In genomic region chr12:103840399-103840880, GRCh38 we compare ENCODE assay signal across 8 cellular contexts. TPM values are rescaled to one million over a fixed set of nuclear protein-coding genes. Genes with fewer than 3 reads are reported as not detected.
DNase-seq lines count a peak whose midpoint lies in the region; ATAC-seq, FAIRE-seq and TF ChIP-seq lines count a peak whose summit lies in the region.

No MANE protein-coding gene starts in this region.

- SMC1A ChIA-PET in GM12878 (lab: Charles Lee; ENCODE audit: uncharacterized antibody, unreplicated experiment), result interaction anchor here (1.2 kb wide), 1 partner anchor 19 kb away, joined by 3 read pairs; no protein-coding TSS in a partner anchor

- peak overlapping the region; percentile 79 for H3K9ac ChIP-seq in OCI-LY1 (ENCODE audit: low read length)
- peak overlapping the region; percentile 69 for H3K9ac ChIP-seq in GM12878 (ENCODE audit: control insufficient read depth, insufficient read depth, low read length)

- DNase-seq in NCI-H2227 (lab: John Stamatoyannopoulos, UW; ENCODE audit: unreplicated experiment), result peak; percentile 58
- no peak for DNase-seq in NCI-H2227 treated with DMSO at 0.1 percent for 48 hours (lab: John Stamatoyannopoulos, UW)
- DNase-seq in GM12878 (ENCODE audit: low read depth, low spot score), result no peak
- peak in 1 of 2 donors; percentile 81 for DNase-seq in left lung
- peak; percentile 2 to 5 for DNase-seq in stimulated activated CD8-positive, alpha-beta memory T cell treated with anti-CD3 and anti-CD28 coated beads, Interleukin-15, amount 100 ng/mL, for 48 hours (ENCODE audit: low read depth in 2 of 2)
- DNase-seq in NCI-H1694 treated with DMSO at 0.1 percent for 48 hours (lab: John Stamatoyannopoulos, UW), result no peak

- H3K4me3 ChIP-seq in OCI-LY1 (ENCODE audit: low read depth, low read length, poor library complexity, severe bottlenecking), result peak overlapping the region; percentile 80
- H3K4me3 ChIP-seq in GM12878, result peak overlapping the region; percentile 95
- peak overlapping the region; percentile 68 to 80 for H3K4me3 ChIP-seq in left lung

- peak overlapping the region; percentile 68 for H3K4me2 ChIP-seq in OCI-LY1 (ENCODE audit: low read length)
- peak overlapping the region; percentile 95 for H3K4me2 ChIP-seq in GM12878 (ENCODE audit: control insufficient read depth, insufficient read depth)

- FAIRE-seq in GM12878 (lab: Jason Lieb, UNC), result no peak

- no peaks in the 10 kb centered on the region for H3F3A ChIP-seq in OCI-LY1 (ENCODE audit: insufficient read depth, low read length)

- no TSS peak for BruUV-seq in GM12878 (replicated peaks; lab: Mats Ljungman, UMichigan)

- H3K79me2 ChIP-seq in OCI-LY1 (ENCODE audit: insufficient read depth, low read length), result no peaks in the 10 kb centered on the region
- H3K79me2 ChIP-seq in GM12878 (ENCODE audit: control insufficient read depth, insufficient read depth, low read length), result peaks cover 4% of the 10 kb centered on the region; the same call in 1 of the 2 replicates

- no peak for TF ChIP-seq EP300 in GM12878 (IDR thresholded peaks at IDR 0.05; ENCODE audit: borderline replicate concordance in 1 of 2, control insufficient read depth in 1 of 2, low read depth in 2 of 2, low read length in 2 of 2)

- 0% methylated on average over 29 of the region's 29 CpGs for WGBS in GM12878 (ENCODE audit: insufficient coverage, insufficient replicate concordance, low lambda C conversion rate, missing lambda C conversion rate)

- POLR2A ChIA-PET in GM12878 (lab: Charles Lee), result interaction anchor here (1.0 to 2.4 kb wide), 3 partner anchors 18 to 125 kb away, joined by 3 to 7 read pairs (median 7); partner anchors contain the start of gene TDG

- H3K27me3 ChIP-seq in OCI-LY1 (ENCODE audit: insufficient read depth, low read length), result no peaks in the 10 kb centered on the region
- H3K27me3 ChIP-seq in GM12878 (replicated peaks in 1 of 2; ENCODE audit: control insufficient read depth in 2 of 2, insufficient read depth in 2 of 2, low read length in 1 of 2), result no peaks in the 10 kb centered on the region
- H3K27me3 ChIP-seq in left lung, result no peaks in the 10 kb centered on the region

- H2AFZ ChIP-seq in OCI-LY1 (ENCODE audit: low read length), result no peak overlapping the region
- H2AFZ ChIP-seq in GM12878 (ENCODE audit: control insufficient read depth, low read depth, low read length), result peak overlapping the region; percentile 80

- intact Hi-C loops in GM12878 (cut with micrococcal nuclease; ENCODE audit: unreplicated experiment) (loop anchor here (10.0 kb wide), 1 partner anchor 266 kb away; no protein-coding TSS in a partner anchor), left lung (cut with DNase I) (no loop called here)

- in situ Hi-C loops in GM12878 (cut with MboI), result no loop called here

- H3K27ac ChIP-seq in OCI-LY1 (ENCODE audit: low read depth, low read length, poor library complexity, severe bottlenecking), result no peak overlapping the region
- H3K27ac ChIP-seq in GM12878 (ENCODE audit: control insufficient read depth, insufficient read depth), result no peak overlapping the region; the same call in none of the 2 replicates
- peak overlapping the region in 1 of 2 donors; percentile 57 for H3K27ac ChIP-seq in left lung

- H4K20me1 ChIP-seq in OCI-LY1 (ENCODE audit: insufficient read depth, low read length) (no peaks in the 10 kb centered on the region), GM12878 (ENCODE audit: control insufficient read depth, insufficient read depth) (no peaks in the 10 kb centered on the region)

- TF ChIP-seq RAD21 in GM12878 (IDR thresholded peaks at IDR 0.05; ENCODE audit: insufficient read depth, low read depth, low read length), result no peak

- H3K9me2 ChIP-seq in OCI-LY1 (ENCODE audit: low read depth, low read length), result no peaks in the 10 kb centered on the region

- no peak for TF ChIP-seq POLR2A in GM12878 (IDR thresholded peaks at IDR 0.05; ENCODE audit: low read depth, low read length)

- TF ChIP-seq CTCF in OCI-LY1 (IDR thresholded peaks at IDR 0.05; ENCODE audit: low read length), result no peak
- TF ChIP-seq CTCF in GM12878 (IDR thresholded peaks at IDR 0.05 in 2 of 3, conservative IDR thresholded peaks at IDR 0.05 in 1 of 3; ENCODE audit: control insufficient read depth in 2 of 3, extremely low read depth in 1 of 3, insufficient read depth in 1 of 3, low read depth in 3 of 3, low read length in 3 of 3), result no peak
- no peak for TF ChIP-seq CTCF in left lung (IDR thresholded peaks at IDR 0.05)

- CTCF ChIA-PET in GM12878 (lab: Yijun Ruan, JAX), result interaction anchor here (0.5 to 2.5 kb wide), 3 partner anchors 8 to 303 kb away, joined by 3 to 9 read pairs (median 4); no protein-coding TSS in a partner anchor

- RAD21 ChIA-PET in GM12878 (lab: Charles Lee; ENCODE audit: unreplicated experiment), result no interaction called here

- H3K36me3 ChIP-seq in OCI-LY1 (ENCODE audit: insufficient read depth, low read length) (no peaks in the 10 kb centered on the region), GM12878 (ENCODE audit: control insufficient read depth in 2 of 2, insufficient read depth in 2 of 2, low read length in 1 of 2) (no peaks in the 10 kb centered on the region), left lung (no peaks in the 10 kb centered on the region)

- peaks cover 9% of the 10 kb centered on the region for H3K4me1 ChIP-seq in OCI-LY1 (ENCODE audit: insufficient read depth, low read length, severe bottlenecking)
- H3K4me1 ChIP-seq in GM12878 (ENCODE audit: control insufficient read depth, insufficient read depth, low read length), result peaks cover 8% of the 10 kb centered on the region
- peaks cover 0 to 29% of the 10 kb centered on the region in 2 donors for H3K4me1 ChIP-seq in left lung

- no peaks in the 10 kb centered on the region for H3K9me3 ChIP-seq in OCI-LY1 (ENCODE audit: low read length)
- no peaks in the 10 kb centered on the region for H3K9me3 ChIP-seq in GM12878 (replicated peaks; ENCODE audit: control insufficient read depth, insufficient read depth, low read length)
- no peaks in the 10 kb centered on the region for H3K9me3 ChIP-seq in left lung

- ATAC-seq in HG02588 (IDR thresholded peaks at IDR 0.05; ENCODE audit: unreplicated experiment) (peak; percentile 32), GM12878 (peak; percentile 45), left lung (peak; percentile 6)

TF ChIP-seq in GM12878, 131 proteins besides CTCF, POLR2A, EP300 and RAD21 (continues in another document):
- TF ChIP-seq SPI1 (IDR thresholded peaks at IDR 0.05; ENCODE audit: borderline replicate concordance, insufficient read depth, low read depth, low read length) (no peak), EGR1 (IDR thresholded peaks at IDR 0.05; ENCODE audit: borderline replicate concordance in 1 of 2, low read depth in 2 of 2, low read length in 2 of 2) (peak in 1 of 2 experiments; percentile 84; a peak in 2 of 3 replicates), CBX3 (IDR thresholded peaks at IDR 0.05; ENCODE audit: borderline replicate concordance, low read depth) (no peak), MXI1 (IDR thresholded peaks at IDR 0.05; ENCODE audit: low read depth, low read length) (no peak), HCFC1 (IDR thresholded peaks at IDR 0.05; ENCODE audit: low read length) (no peak; the same call in 1 of the 2 replicates), RFX5 (IDR thresholded peaks at IDR 0.05; ENCODE audit: low read depth, low read length) (no peak), USF1 (IDR thresholded peaks at IDR 0.05; ENCODE audit: borderline replicate concordance, extremely low read length, insufficient read depth, low read depth, low read length) (no peak)

RNA-seq across cellular contexts. Expression of gene NT5DC3, which starts 0.6 kb away (rescaled TPM):
- 13.1 and 16.1 TPM in 2 replicates for total RNA-seq in GM12878 (2013; cell fraction: nucleolus; rRNA removed)
- total RNA-seq in GM12878 (2014; rRNA removed) (8.1 and 9.8 TPM in 2 replicates), GM12878 (2014; rRNA removed; fragmentation: Illumina TruSeq; extraction: Trizol) (7.3 and 8.2 TPM in 2 replicates), GM12878 (2021) (10.0 and 10.1 TPM in 2 replicates), left lung (1 to 10 TPM; 7.5 to 8.9 TPM)
- polyA plus RNA-seq in GM12878 (2011; ENCODE audit: low read depth), result 2.4 TPM
- polyA plus RNA-seq in GM12878 (2011; rRNA removed) (2.5 and 2.6 TPM in 2 replicates), GM12878 (2014; fragmentation: Illumina TruSeq; extraction: Trizol) (4.2 and 5.2 TPM in 2 replicates), GM12878 (2014; fragmentation: Nextera tagmentation; extraction: Ambion mirVana) (10 to 100 TPM in 1 of 2 experiments, 1 to 10 TPM in 1; 2.0 to 12.4 TPM), GM12878 (2014; rRNA removed) (5.1 and 5.4 TPM in 2 replicates), GM12878 (2016; fragmentation: Nextera tagmentation; extraction: Ambion mirVana) (1 to 10 TPM; 4.8 to 6.6 TPM)
- polyA plus RNA-seq in GM12878 (2011; cell fraction: cytosol; rRNA removed), result 2.2 and 2.8 TPM in 2 replicates
- 2.7 and 3.3 TPM in 2 replicates for polyA plus RNA-seq in GM12878 (2011; cell fraction: nucleus; rRNA removed)
- polyA plus RNA-seq in GM12878 (2012), result 1.8 and 2.5 TPM in 2 replicates
- 7.1 and 8.9 TPM in 2 replicates for polyA minus RNA-seq in GM12878 (2011; rRNA and poly(A)+ RNA removed)
- 2.3 and 3.7 TPM in 2 replicates for polyA minus RNA-seq in GM12878 (2011; cell fraction: cytosol; rRNA and poly(A)+ RNA removed)
- polyA minus RNA-seq in GM12878 (2011; cell fraction: nucleus; rRNA and poly(A)+ RNA removed), result 2.5 and 4.0 TPM in 2 replicates

Comparison
In these comparisons a context has a peak if more than half of its experiments do, and no peak if none do; other contexts are left out.
1. DNase-seq: peak in NCI-H2227 (single experiment) and stimulated activated CD8-positive, alpha-beta memory T cell treated with anti-CD3 and anti-CD28 coated beads, Interleukin-15, amount 100 ng/mL, for 48 hours (2 of 2); none in NCI-H2227 treated with DMSO at 0.1 percent for 48 hours (single experiment), GM12878 (single experiment) and NCI-H1694 treated with DMSO at 0.1 percent for 48 hours (single experiment).
2. Peak in every context shown above with its lines, with median percentiles within 50 percentile points of each other: ATAC-seq and H3K4me3 ChIP-seq.